Comparison of ENCODE assay signal across 23 cellular contexts in genomic region chr18:31273812-31274527, GRCh38. TPM values are rescaled to one million over a fixed set of nuclear protein-coding genes. Genes with fewer than 3 reads are reported as not detected.
DNase-seq lines count a peak whose midpoint lies in the region; ATAC-seq and TF ChIP-seq lines count a peak whose summit lies in the region.
"Had no signal": no experiment of that assay in that cellular context is flagged by ENCODE, and none has a peak within 500 bp of the region (broad histone marks: within the 10 kb centered on the region; RNA-seq: fewer than 3 reads in every experiment).

No MANE protein-coding gene starts in this region.

- H3K27me3 ChIP-seq in lower lobe of right lung (ENCODE audit: low read depth): no peaks in the 10 kb centered on the region
- H3K27me3 ChIP-seq: gastroesophageal sphincter, ovary had no signal

- H3K4me1 ChIP-seq in lower lobe of right lung: peaks cover 16% of the 10 kb centered on the region

- no peak for DNase-seq in Right ventricle myocardium inferior (ENCODE audit: missing footprints)
- no peak for DNase-seq in left cardiac atrium
- no peak for DNase-seq in epithelial cell of prostate (ENCODE audit: low read depth, low spot score)
- no peak for DNase-seq in lower lobe of right lung
- DNase-seq in pons (ENCODE audit: low spot score): no peak
- DNase-seq in CD1c-positive myeloid dendritic cell (ENCODE audit: extremely low spot score): no peak
- no peak for DNase-seq in A172 (ENCODE audit: low spot score)
- DNase-seq: activated CD4-positive, CD25-positive, alpha-beta regulatory T cell treated with anti-CD3 and anti-CD28 coated beads, Interleukin-2, amount 50 U/mL, for 72 hours; EL; IMR-90; naive thymus-derived CD8-positive, alpha-beta T cell; SK-N-SH; T1000 had no signal

- H3K9me3 ChIP-seq in lower lobe of right lung: no peaks in the 10 kb centered on the region
- H3K9me3 ChIP-seq: gastroesophageal sphincter, ovary, SK-N-SH, thoracic aorta had no signal

- H3K27ac ChIP-seq in epithelial cell of prostate (peak overlapping the region; percentile 50), lower lobe of right lung (no peak overlapping the region)
- H3K27ac ChIP-seq: ovary, thoracic aorta had no signal

- H3K36me3 ChIP-seq in lower lobe of right lung: no peaks in the 10 kb centered on the region
- H3K36me3 ChIP-seq: gastroesophageal sphincter, ovary, thoracic aorta had no signal

- no peak overlapping the region for H3K4me3 ChIP-seq in lower lobe of right lung
- H3K4me3 ChIP-seq: gastroesophageal sphincter, ovary, thoracic aorta had no signal

- ATAC-seq in Right ventricle myocardium inferior: peak; percentile 34
- ATAC-seq in left cardiac atrium: no peak
- peak; percentile 23 to 77 for ATAC-seq in lower lobe of right lung
- no peak for ATAC-seq in GM21447 (IDR thresholded peaks at IDR 0.05; ENCODE audit: unreplicated experiment)
- ATAC-seq: activated T-helper 17 cell treated with anti-CD3 and anti-CD28 coated beads, Interleukin-2, amount 50 U/mL, for 72 hours; gastroesophageal sphincter; naive thymus-derived CD8-positive, alpha-beta T cell; Panc1 had no signal

- intact Hi-C loops in Right ventricle myocardium inferior (cut with DNase I) (loop anchor here (5.0 to 10.0 kb wide), 3 partner anchors 121 to 289 kb away; partner anchors contain the start of gene DSC2), left cardiac atrium (cut with DNase I) (no loop called here), lower lobe of right lung (cut with DNase I) (no loop called here)

- no peak for TF ChIP-seq CTCF in lower lobe of right lung (IDR thresholded peaks at IDR 0.05)

RNA-seq across cellular contexts. Expression of gene DSG1, which starts 44.0 kb away (rescaled TPM):
- total RNA-seq in Right ventricle myocardium inferior (0.68 TPM), left cardiac atrium (1 to 10 TPM; 2.0 to 3.6 TPM), lower lobe of right lung (not detected)
- total RNA-seq in A172 (2014; rRNA removed; shearing (Covaris generic)): not detected in 2 replicates
- total RNA-seq: activated T-helper 17 cell treated with anti-CD3 and anti-CD28 coated beads, Interleukin-2, amount 50 U/mL, for 72 hours; dermis microvascular lymphatic vessel endothelial cell; epithelial cell of proximal tubule; H4; IMR-90; lung microvascular endothelial cell; naive thymus-derived CD8-positive, alpha-beta T cell; ovary had no signal

Comparison
In these comparisons a context has a peak if more than half of its experiments do, and no peak if none do; other contexts are left out.
1. ATAC-seq: peak in Right ventricle myocardium inferior (single experiment) and lower lobe of right lung (2 of 2); none in left cardiac atrium (0 of 2) and GM21447 (single experiment).